In the genomic region with DNA sequence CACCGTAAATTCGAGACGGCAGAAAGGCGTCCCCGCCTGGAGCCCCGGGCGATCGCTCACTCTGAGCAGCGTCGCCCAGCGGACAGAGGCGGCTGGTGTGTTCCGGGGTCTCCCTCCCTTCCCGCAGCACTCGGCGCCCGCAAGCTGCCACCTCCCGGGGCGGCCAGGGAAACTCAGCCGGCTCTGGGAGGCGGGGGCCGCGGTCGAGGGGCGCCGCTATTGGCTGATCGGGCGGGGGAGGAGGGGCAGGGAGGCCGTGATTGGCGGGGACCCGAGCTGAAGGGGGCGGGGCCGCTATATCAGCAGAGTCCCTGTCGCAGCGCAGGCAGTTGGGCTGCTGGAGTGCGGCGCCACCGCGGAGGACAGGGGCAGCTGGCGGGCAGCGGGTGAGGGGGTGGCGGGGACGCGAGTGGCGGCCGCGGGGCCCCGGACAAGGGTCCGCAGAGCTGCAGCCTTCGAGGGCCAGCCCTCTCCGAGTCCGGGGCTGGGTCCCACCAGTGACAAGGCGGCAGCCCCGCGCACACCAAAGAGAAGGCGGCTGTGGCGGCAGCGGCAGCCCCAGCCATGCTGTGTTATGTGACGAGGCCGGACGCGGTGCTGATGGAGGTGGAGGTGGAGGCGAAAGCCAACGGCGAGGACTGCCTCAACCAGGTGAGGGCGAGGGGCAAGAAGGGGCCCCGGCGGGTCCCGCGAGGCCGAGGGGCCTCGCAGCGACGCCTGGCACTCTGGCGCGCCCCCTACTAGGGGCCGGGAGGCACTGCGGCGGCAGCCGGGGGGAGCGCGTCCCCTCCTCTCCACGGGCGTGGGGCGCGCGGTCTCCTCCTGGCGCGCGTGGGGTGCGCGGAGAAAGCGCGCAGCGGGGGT, we compare ENCODE assay signal across 8 cellular contexts. TPM values are rescaled to one million over a fixed set of nuclear protein-coding genes. Genes with fewer than 3 reads are reported as not detected.
DNase-seq lines count a peak whose midpoint lies in the region; ATAC-seq and TF ChIP-seq lines count a peak whose summit lies in the region.

MYLIP (plus strand) TSS at position 328 of the 864 bp plus-strand sequence; CDS start at position 565, 237 bp downstream.

- TF ChIP-seq CTCF in epithelial cell of proximal tubule (conservative IDR thresholded peaks at IDR 0.05; ENCODE audit: low read depth, low read length), result peak; percentile 68

- H3K4me3 ChIP-seq in Jurkat, Clone E6-1 (ENCODE audit: low read length), result peak within 1 kb of the TSS; percentile 58
- peak within 1 kb of the TSS; percentile 89 for H3K4me3 ChIP-seq in epithelial cell of proximal tubule (ENCODE audit: low read depth, low read length)

- peak; percentile 94 for DNase-seq in DMS53 treated with DMSO at 0.1 percent for 48 hours (lab: John Stamatoyannopoulos, UW; ENCODE audit: unreplicated experiment)
- DNase-seq in Jurkat, Clone E6-1 (ENCODE audit: low read depth, low spot score), result peak; percentile 80
- peak; percentile 80 for DNase-seq in OCI-M2 (lab: John Stamatoyannopoulos, UW; ENCODE audit: unreplicated experiment)
- peak; percentile 97 for DNase-seq in activated T-cell treated with anti-CD3 and anti-CD28 coated beads for 48 hours (ENCODE audit: low read depth)
- no peak for DNase-seq in epithelial cell of proximal tubule (ENCODE audit: low read depth)
- peak; percentile 98 for DNase-seq in mucosa of gallbladder (ENCODE audit: low spot score)
- DNase-seq in stimulated activated CD8-positive, alpha-beta memory T cell treated with anti-CD3 and anti-CD28 coated beads, Interleukin-4, amount 100 ng/mL, for 24 hours (ENCODE audit: low read depth), result peak; percentile 94

- ATAC-seq in GM21619 (IDR thresholded peaks at IDR 0.05; ENCODE audit: unreplicated experiment), result peak; percentile 65

RNA-seq across cellular contexts. Expression of gene MYLIP, which starts in this region (rescaled TPM):
- 5.1 TPM for polyA plus RNA-seq in Jurkat, Clone E6-1 (2012; ENCODE audit: insufficient read depth, insufficient read length)
- total RNA-seq in epithelial cell of proximal tubule (2.2 and 5.7 TPM in 2 replicates), mucosa of gallbladder (53.2 TPM)
